ENCODE assay signal across 19 cellular contexts in the genomic region with DNA sequence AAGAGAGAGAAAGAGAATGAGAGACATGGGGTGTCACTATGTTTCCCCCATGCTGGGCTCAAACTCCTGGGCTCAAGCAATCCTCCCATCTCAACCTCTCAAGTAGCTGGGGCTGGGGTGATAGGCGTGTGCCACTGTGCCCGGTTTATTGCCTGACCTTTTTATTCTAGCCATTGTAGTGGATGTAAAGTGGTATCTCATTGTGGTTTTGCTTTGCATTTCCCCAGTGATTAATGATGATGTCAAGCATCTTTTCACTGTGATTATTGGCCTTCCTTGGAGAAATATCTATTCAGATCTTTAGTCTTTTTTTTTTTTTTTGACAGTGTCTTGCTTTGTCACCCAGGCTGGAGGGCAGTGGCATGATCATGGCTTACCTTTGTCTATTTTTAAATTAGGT.
"Had no signal": no experiment of that assay in that cellular context is flagged by ENCODE, and none has a peak within 500 bp of the region (broad histone marks: within the 10 kb centered on the region; RNA-seq: fewer than 3 reads in every experiment).

No MANE protein-coding gene starts in this region.

- H3K36me3 ChIP-seq: esophagus squamous epithelium, heart left ventricle, right lobe of liver, transverse colon, WERI-Rb-1 had no signal

- H3K27ac ChIP-seq: dorsolateral prefrontal cortex, esophagus squamous epithelium, heart left ventricle, psoas muscle, right lobe of liver, transverse colon, WERI-Rb-1 had no signal

- ATAC-seq: heart left ventricle; left lobe of liver; psoas muscle; right lobe of liver; stimulated activated memory B cell treated with anti-CD40 and anti-IgM and Interleukin-4, amounts not matched to agents 10 μg/mL and 1 μg/mL and 100 μg/mL, for 72 hours had no signal

- DNase-seq: activated CD4-positive, alpha-beta T cell treated with anti-CD3 and anti-CD28 coated beads for 48 hours; activated CD8-positive, alpha-beta memory T cell treated with anti-CD3 and anti-CD28 coated beads for 24 hours; activated naive CD4-positive, alpha-beta T cell treated with anti-CD3 and anti-CD28 coated beads, Interleukin-2, amount 50 U/mL, for 16 hours; activated T-cell treated with anti-CD3 and anti-CD28 coated beads for 4 hours; amniotic stem cell; dorsolateral prefrontal cortex; esophagus squamous epithelium; foreskin melanocyte; heart left ventricle; nephron progenitor cell; psoas muscle; right lobe of liver; substantia nigra; T1000; transverse colon; WERI-Rb-1 had no signal

- H3K27me3 ChIP-seq: dorsolateral prefrontal cortex, esophagus squamous epithelium, heart left ventricle, right lobe of liver, transverse colon had no signal

- FAIRE-seq: islet of Langerhans had no signal

- H3K4me1 ChIP-seq: esophagus squamous epithelium, heart left ventricle, psoas muscle, right lobe of liver had no signal

- H3K4me3 ChIP-seq: dorsolateral prefrontal cortex, esophagus squamous epithelium, heart left ventricle, psoas muscle, right lobe of liver, transverse colon had no signal
